ENCODE assay signal across 14 cellular contexts in the genomic region with DNA sequence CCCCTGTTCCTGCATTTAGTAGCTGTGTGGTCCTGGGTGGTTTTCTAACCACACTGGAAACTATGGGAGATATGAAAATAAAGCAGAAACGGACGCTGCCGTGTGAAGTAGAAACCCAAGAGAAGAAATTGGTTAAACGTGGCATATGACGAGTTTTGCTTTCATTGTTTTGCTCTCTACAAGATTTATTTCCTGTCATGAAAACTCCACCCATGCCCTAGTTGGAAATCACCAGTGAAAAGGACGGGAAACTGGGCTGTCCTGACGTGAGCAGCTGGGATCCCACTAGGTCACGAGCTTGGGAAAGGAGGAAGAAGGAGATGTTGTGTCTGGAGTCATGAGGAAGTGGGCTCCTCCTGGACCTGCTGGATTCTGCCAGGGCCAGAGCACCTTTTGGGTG.
A peak's percentile ranks its signal among the peaks of the same experiment; 100 is the strongest.
DNase-seq lines count a peak whose midpoint lies in the region; ATAC-seq, FAIRE-seq and TF ChIP-seq lines count a peak whose summit lies in the region.
"Had no signal": no experiment of that assay in that cellular context is flagged by ENCODE, and none has a peak within 500 bp of the region (broad histone marks: within the 10 kb centered on the region; RNA-seq: fewer than 3 reads in every experiment).

No MANE protein-coding gene starts in this region.

- H3K4me1 ChIP-seq in left lung (peaks cover 3 to 28% of the 10 kb centered on the region in 2 donors), subcutaneous abdominal adipose tissue (ENCODE audit: control insufficient read depth in 5 of 5, insufficient read depth in 5 of 5, low read length in 5 of 5) (peaks cover 15 to 40% (median 33%) of the 10 kb centered on the region in 5 donors)

- H3K27me3 ChIP-seq in left lung (no peaks in the 10 kb centered on the region), subcutaneous abdominal adipose tissue (ENCODE audit: control insufficient read depth in 5 of 5, insufficient read depth in 4 of 5, low read length in 5 of 5) (no peaks in the 10 kb centered on the region)

- FAIRE-seq in urothelium cell line (lab: Jason Lieb, UNC) (no peak), frontal cortex (lab: Jason Lieb, UNC) (no peak)
- FAIRE-seq: G401.6 had no signal

- DNase-seq in coronary artery (ENCODE audit: low spot score) (peak; percentile 78), left lung (no peak), urothelium cell line (ENCODE audit: low spot score) (no peak), frontal cortex (ENCODE audit: low spot score in 2 of 2) (no peak), NCI-H1048 (lab: John Stamatoyannopoulos, UW) (no peak)
- DNase-seq: activated naive CD4-positive, alpha-beta T cell treated with anti-CD3 and anti-CD28 coated beads for 36 hours; CD4-positive, alpha-beta memory T cell; foreskin fibroblast; NCI-H1105 treated with DMSO at 0.1 percent for 48 hours; stimulated activated naive B cell treated with anti-CD40 and anti-IgM and Interleukin-4, amounts not matched to agents 10 μg/mL and 1 μg/mL and 100 μg/mL, for 72 hours had no signal

- H3K9ac ChIP-seq in subcutaneous abdominal adipose tissue (ENCODE audit: low read length in 5 of 5), result peak overlapping the region in 3 of 5 donors; percentile 15 to 89 (median 25)

- H3K4me3 ChIP-seq in coronary artery (no peak overlapping the region), left lung (no peak overlapping the region), subcutaneous abdominal adipose tissue (ENCODE audit: low read depth in 1 of 5, low read length in 5 of 5) (peak overlapping the region in 3 of 5 donors; percentile 30 to 39 (median 37))

- H3K36me3 ChIP-seq in left lung (no peaks in the 10 kb centered on the region), subcutaneous abdominal adipose tissue (ENCODE audit: control insufficient read depth in 5 of 5, insufficient read depth in 5 of 5, low read length in 5 of 5) (no peaks in the 10 kb centered on the region)

- TF ChIP-seq CTCF in coronary artery (IDR thresholded peaks at IDR 0.05) (no peak), left lung (IDR thresholded peaks at IDR 0.05) (no peak)

- H3K9me3 ChIP-seq in left lung (no peaks in the 10 kb centered on the region), subcutaneous abdominal adipose tissue (ENCODE audit: control insufficient read depth in 5 of 5, low read length in 5 of 5) (no peaks in the 10 kb centered on the region)

- ATAC-seq in GM19351 (IDR thresholded peaks at IDR 0.05; ENCODE audit: unreplicated experiment), result peak; percentile 45
- peak; percentile 15 for ATAC-seq in left lung
- ATAC-seq in HG03039 (IDR thresholded peaks at IDR 0.05; ENCODE audit: unreplicated experiment), result no peak
- ATAC-seq: stimulated activated naive B cell treated with anti-CD40 and anti-IgM and Interleukin-4, amounts not matched to agents 10 μg/mL and 1 μg/mL and 100 μg/mL, for 72 hours had no signal

- H3K27ac ChIP-seq in coronary artery, result peak overlapping the region in 1 of 2 donors; percentile 72
- peak overlapping the region; percentile 34 to 42 for H3K27ac ChIP-seq in left lung
- peak overlapping the region; percentile 86 for H3K27ac ChIP-seq in subcutaneous abdominal adipose tissue (ENCODE audit: low read depth, low read length)

- intact Hi-C loops in left lung (cut with DNase I), result loop anchor here in 1 of 2 donors (5.0 kb wide), 1 partner anchor 193 kb away; no protein-coding TSS in a partner anchor

Comparison
In these comparisons a context has a peak if more than half of its experiments do, and no peak if none do; other contexts are left out.
1. H3K4me3 ChIP-seq: peak in subcutaneous abdominal adipose tissue (3 of 5); none in coronary artery (single experiment) and left lung (0 of 2).